Comparison of ENCODE assay signal across 11 cellular contexts in genomic region chr11:74681686-74682651, GRCh38. TPM values are rescaled to one million over a fixed set of nuclear protein-coding genes. Genes with fewer than 3 reads are reported as not detected.
A peak's percentile ranks its signal among the peaks of the same experiment; 100 is the strongest.
DNase-seq lines count a peak whose midpoint lies in the region; ATAC-seq and TF ChIP-seq lines count a peak whose summit lies in the region.
"Had no signal": no experiment of that assay in that cellular context is flagged by ENCODE, and none has a peak within 500 bp of the region (broad histone marks: within the 10 kb centered on the region; RNA-seq: fewer than 3 reads in every experiment).

No MANE protein-coding gene starts in this region.

- H3K4me3 ChIP-seq in esophagus squamous epithelium (no peak overlapping the region), colonic mucosa (no peak overlapping the region)
- H3K4me3 ChIP-seq: PC-9 had no signal

- H3K36me3 ChIP-seq in esophagus squamous epithelium: no peaks in the 10 kb centered on the region
- no peaks in the 10 kb centered on the region for H3K36me3 ChIP-seq in colonic mucosa

- DNase-seq in DMS53 treated with DMSO at 0.1 percent for 48 hours (lab: John Stamatoyannopoulos, UW; ENCODE audit: unreplicated experiment) (peak; percentile 43), NCI-H345 treated with DMSO at 0.1 percent for 48 hours (lab: John Stamatoyannopoulos, UW; ENCODE audit: unreplicated experiment) (peak; percentile 1), esophagus squamous epithelium (lab: John Stamatoyannopoulos, UW) (no peak), pons (ENCODE audit: low spot score) (peak; percentile 37), NCI-H748 (lab: John Stamatoyannopoulos, UW; ENCODE audit: unreplicated experiment) (no peak), colonic mucosa (no peak)
- DNase-seq: activated B cell treated with CpG ODN at 0.5 μM for 24 hours; activated naive CD4-positive, alpha-beta T cell treated with Interleukin-2 at 50 U/mL for 16 hours; PC-9 had no signal

- no peaks in the 10 kb centered on the region for H3K9me3 ChIP-seq in esophagus squamous epithelium
- no peaks in the 10 kb centered on the region for H3K9me3 ChIP-seq in colonic mucosa

- intact Hi-C loops in esophagus squamous epithelium (cut with DNase I): no loop called here
- intact Hi-C loops in colonic mucosa (cut with DNase I): no loop called here

- H3K9ac ChIP-seq in colonic mucosa (ENCODE audit: low read depth in 2 of 2, low read length in 2 of 2): no peak overlapping the region

- TF ChIP-seq CTCF in esophagus squamous epithelium (IDR thresholded peaks at IDR 0.05): no peak
- no peak for TF ChIP-seq CTCF in colonic mucosa (IDR thresholded peaks at IDR 0.05)

- no peak for TF ChIP-seq POLR2A in esophagus squamous epithelium (IDR thresholded peaks at IDR 0.05)

- WGBS in esophagus squamous epithelium, 2 donors: 72 to 73% methylated on average over 4 to 10 of the region's 12 CpGs

- ATAC-seq in HG02870 (IDR thresholded peaks at IDR 0.05; ENCODE audit: unreplicated experiment) (no peak), GM19324 (IDR thresholded peaks at IDR 0.05; ENCODE audit: low FRiP score, unreplicated experiment) (no peak)

- H3K4me1 ChIP-seq in esophagus squamous epithelium (peaks cover 4 to 22% (median 7%) of the 10 kb centered on the region in 3 donors), colonic mucosa (peaks cover 3% of the 10 kb centered on the region)

- H3K27me3 ChIP-seq in esophagus squamous epithelium: peaks cover 0 to 16% (median 0%) of the 10 kb centered on the region in 4 donors
- H3K27me3 ChIP-seq in colonic mucosa: peaks cover 10% of the 10 kb centered on the region

- peak overlapping the region in 3 of 4 donors; percentile 27 to 39 (median 34) for H3K27ac ChIP-seq in esophagus squamous epithelium
- no peak overlapping the region for H3K27ac ChIP-seq in colonic mucosa
- H3K27ac ChIP-seq: PC-9 had no signal

RNA-seq across cellular contexts. Expression of gene CHRDL2, which starts 49.3 kb away (rescaled TPM):
- total RNA-seq in esophagus squamous epithelium (under 1 TPM in 2 of 4 donors, not detected in 2; 0.19 to 0.97 TPM), colonic mucosa (10 to 100 TPM in 1 of 2 donors, under 1 TPM in 1; 0.42 to 26.5 TPM)
- total RNA-seq: activated B cell treated with CpG ODN at 0.5 μM for 24 hours, PC-9 had no signal

Comparison
In these comparisons a context has a peak if more than half of its experiments do, and no peak if none do; other contexts are left out.
1. DNase-seq: peak in DMS53 treated with DMSO at 0.1 percent for 48 hours (single experiment), NCI-H345 treated with DMSO at 0.1 percent for 48 hours (single experiment) and pons (single experiment); none in esophagus squamous epithelium (single experiment), NCI-H748 (single experiment) and colonic mucosa (single experiment).